In genomic region chr5:117143381-117143780, GRCh38 we compare ENCODE assay signal across 22 cellular contexts.
DNase-seq lines count a peak whose midpoint lies in the region; ATAC-seq and TF ChIP-seq lines count a peak whose summit lies in the region.
"Had no signal": no experiment of that assay in that cellular context is flagged by ENCODE, and none has a peak within 500 bp of the region (broad histone marks: within the 10 kb centered on the region; RNA-seq: fewer than 3 reads in every experiment).

No MANE protein-coding gene starts in this region.

- H3K9me3 ChIP-seq in mesodermal cell (ENCODE audit: control insufficient read depth, low read length) (no peaks in the 10 kb centered on the region), gastrocnemius medialis (no peaks in the 10 kb centered on the region)
- H3K9me3 ChIP-seq: BE2C, SJCRH30 had no signal

- H3K36me3 ChIP-seq in mesodermal cell (ENCODE audit: control insufficient read depth, insufficient read depth, low read length) (no peaks in the 10 kb centered on the region), gastrocnemius medialis (no peaks in the 10 kb centered on the region)
- H3K36me3 ChIP-seq: BE2C, SJCRH30 had no signal

- intact Hi-C loops in Right ventricle myocardium superior (cut with DNase I), result no loop called here
- intact Hi-C loops in gastrocnemius medialis (cut with DNase I; ENCODE audit: low total_unique reads), result no loop called here

- in situ Hi-C loops in gastrocnemius medialis (cut with MboI; ENCODE audit: low sequenced_read_pairs in 4 of 4), result no loop called here

- peak overlapping the region; percentile 26 for H3K27ac ChIP-seq in mesodermal cell (ENCODE audit: low read depth, low read length, severe bottlenecking)
- H3K27ac ChIP-seq in gastrocnemius medialis, result no peak overlapping the region
- H3K27ac ChIP-seq: GM23248, SJCRH30 had no signal

- no peak for TF ChIP-seq POLR2A in gastrocnemius medialis (IDR thresholded peaks at IDR 0.05)

- no peaks in the 10 kb centered on the region for H3K27me3 ChIP-seq in gastrocnemius medialis
- H3K27me3 ChIP-seq: BE2C, SJCRH30 had no signal

- ATAC-seq in left lobe of liver (no peak), Right ventricle myocardium superior (ENCODE audit: poor library complexity) (no peak), gastrocnemius medialis (no peak)
- ATAC-seq: GM12878, Panc1 had no signal

- H3K4me1 ChIP-seq in mesodermal cell (ENCODE audit: control insufficient read depth, insufficient read depth, low read length, poor library complexity, severe bottlenecking), result peaks cover 7% of the 10 kb centered on the region
- no peaks in the 10 kb centered on the region for H3K4me1 ChIP-seq in gastrocnemius medialis
- H3K4me1 ChIP-seq: BE2C, SJCRH30 had no signal

- H3K4me3 ChIP-seq in mesodermal cell (ENCODE audit: extremely low read depth, insufficient read depth, low read length, poor library complexity, severe bottlenecking), result no peak overlapping the region
- H3K4me3 ChIP-seq in gastrocnemius medialis, result no peak overlapping the region
- H3K4me3 ChIP-seq: GM12878, GM23248, SJCRH30 had no signal

- TF ChIP-seq CTCF in gastrocnemius medialis (IDR thresholded peaks at IDR 0.05 in 4 of 5, conservative IDR thresholded peaks at IDR 0.05 in 1 of 5), result no peak

- DNase-seq in NCI-H460 (ENCODE audit: extremely low read depth, low read depth), result peak; percentile 26
- DNase-seq in fibroblast of peridontal ligament (ENCODE audit: extremely low read depth), result peak; percentile 0
- no peak for DNase-seq in NCI-H2029 (lab: John Stamatoyannopoulos, UW)
- no peak for DNase-seq in left lobe of liver (ENCODE audit: low spot score)
- no peak for DNase-seq in Right ventricle myocardium superior
- no peak for DNase-seq in gastrocnemius medialis
- DNase-seq: BE2C; CD4-positive, CD25-positive, alpha-beta regulatory T cell; DMS 273 treated with DMSO at 0.1 percent for 48 hours; DMS79 treated with DMSO at 0.1 percent for 48 hours; GM23248; HCEC 1CT; KG1; NCI-H1092; NCI-H1436; NCI-H2029 treated with DMSO at 0.1 percent for 48 hours; NCI-H345; NCI-H524 treated with DMSO at 0.1 percent for 48 hours; SJCRH30 had no signal

Comparison
In these comparisons a context has a peak if more than half of its experiments do, and no peak if none do; other contexts are left out.
1. DNase-seq: peak in NCI-H460 (single experiment) and fibroblast of peridontal ligament (single experiment); none in NCI-H2029 (single experiment), left lobe of liver (single experiment), Right ventricle myocardium superior (single experiment) and gastrocnemius medialis (0 of 2).